8 cellular contexts compared by ENCODE assay signal in genomic region chr12:131831021-131831571, GRCh38. TPM values are rescaled to one million over a fixed set of nuclear protein-coding genes. Genes with fewer than 3 reads are reported as not detected.
A peak's percentile ranks its signal among the peaks of the same experiment; 100 is the strongest.
DNase-seq lines count a peak whose midpoint lies in the region; TF ChIP-seq lines count a peak whose summit lies in the region.

No MANE protein-coding gene starts in this region.

- no peak for TF ChIP-seq CTCF in cardiac fibroblast (IDR thresholded peaks at IDR 0.05; ENCODE audit: low read depth, low read length)

- H3K9me3 ChIP-seq in ES-I3 (ENCODE audit: control insufficient read depth, insufficient read depth, low read length) (no peaks in the 10 kb centered on the region), stomach smooth muscle (ENCODE audit: control insufficient read depth in 2 of 2, low read length in 2 of 2) (no peaks in the 10 kb centered on the region)

- DNase-seq in NCI-H748 treated with DMSO at 0.1 percent for 48 hours (lab: John Stamatoyannopoulos, UW) (peak; percentile 27), cardiac fibroblast (ENCODE audit: low read depth in 2 of 2) (peak; percentile 14 to 35), lung microvascular endothelial cell (ENCODE audit: low read depth in 2 of 2) (peak; percentile 49 to 55), NCI-H226 (no peak), cerebellar cortex (ENCODE audit: low spot score) (no peak), AG08396 (ENCODE audit: low spot score) (no peak)

- H3K9ac ChIP-seq in ES-I3 (ENCODE audit: low read depth, low read length), result peak overlapping the region; percentile 51; the same call in 1 of the 2 replicates
- no peak overlapping the region for H3K9ac ChIP-seq in stomach smooth muscle (ENCODE audit: low read length in 2 of 2)

- no peaks in the 10 kb centered on the region for H3K36me3 ChIP-seq in ES-I3 (ENCODE audit: insufficient read depth, low read length)
- H3K36me3 ChIP-seq in stomach smooth muscle (ENCODE audit: control insufficient read depth in 2 of 2, insufficient read depth in 2 of 2, low read length in 2 of 2), result no peaks in the 10 kb centered on the region

- H3K27ac ChIP-seq in stomach smooth muscle (ENCODE audit: low read length), result no peak overlapping the region

- H3K4me1 ChIP-seq in ES-I3 (ENCODE audit: insufficient read depth, low read length) (peaks cover 2% of the 10 kb centered on the region; the same call in 1 of the 2 replicates), stomach smooth muscle (ENCODE audit: control insufficient read depth, insufficient read depth, low read length) (peaks cover 46% of the 10 kb centered on the region)

- H3K4me3 ChIP-seq in cardiac fibroblast (replicated peaks in 1 of 2; ENCODE audit: low read depth in 2 of 2, low read length in 2 of 2) (peak overlapping the region; percentile 42 to 69), stomach smooth muscle (ENCODE audit: low read length in 2 of 2) (peak overlapping the region; percentile 53 to 71)

- peaks cover 35 to 76% of the 10 kb centered on the region in 2 donors for H3K27me3 ChIP-seq in stomach smooth muscle (ENCODE audit: control insufficient read depth in 1 of 2, insufficient read depth in 2 of 2, low read length in 2 of 2)

RNA-seq across cellular contexts. Expression of gene MMP17, which starts 2.9 kb away (rescaled TPM):
- total RNA-seq in lung microvascular endothelial cell, result 5.0 and 9.9 TPM in 2 replicates

Comparison
In these comparisons a context has a peak if more than half of its experiments do, and no peak if none do; other contexts are left out.
1. DNase-seq: peak in NCI-H748 treated with DMSO at 0.1 percent for 48 hours (single experiment), cardiac fibroblast (2 of 2) and lung microvascular endothelial cell (2 of 2); none in NCI-H226 (single experiment), cerebellar cortex (single experiment) and AG08396 (single experiment).